13 cellular contexts compared by ENCODE assay signal in genomic region chr17:73625975-73626706, GRCh38. TPM values are rescaled to one million over a fixed set of nuclear protein-coding genes. Genes with fewer than 3 reads are reported as not detected.
A peak's percentile ranks its signal among the peaks of the same experiment; 100 is the strongest.
DNase-seq lines count a peak whose midpoint lies in the region; ATAC-seq, FAIRE-seq and TF ChIP-seq lines count a peak whose summit lies in the region.
"Had no signal": no experiment of that assay in that cellular context is flagged by ENCODE, and none has a peak within 500 bp of the region (broad histone marks: within the 10 kb centered on the region; RNA-seq: fewer than 3 reads in every experiment).

No MANE protein-coding gene starts in this region.

- no peak for TF ChIP-seq POLR2A in H1 (IDR thresholded peaks at IDR 0.05; ENCODE audit: control extremely low read depth in 1 of 2, low read depth in 2 of 2, low read length in 2 of 2)

- ATAC-seq in CD8-positive, alpha-beta T cell = no peak
- no peak for ATAC-seq in HG02642 (IDR thresholded peaks at IDR 0.05; ENCODE audit: poor library complexity, unreplicated experiment)
- ATAC-seq: activated T-cell treated with anti-CD3 and anti-CD28 coated beads, Interleukin-2, amount 50 U/mL, for 4 hours had no signal

- H2BK120ac ChIP-seq in H1 (replicated peaks; ENCODE audit: low read depth, low read length) = no peak overlapping the region

- H3K4me3 Mint-ChIP-seq in CD8-positive, alpha-beta T cell = no peak overlapping the region
- H3K4me3 Mint-ChIP-seq in CD4-positive, alpha-beta memory T cell = no peak overlapping the region
- H3K4me3 Mint-ChIP-seq: activated naive CD8-positive, alpha-beta T cell treated with anti-CD3 and anti-CD28 coated beads, Interleukin-2, amount 10 ng/mL, durations not matched to agents 7 days and 5 days; activated T-cell treated with anti-CD3 and anti-CD28 coated beads, Interleukin-2, amount 50 U/mL, for 4 hours had no signal

- no peak for TF ChIP-seq RAD21 in H1 (IDR thresholded peaks at IDR 0.05 in 1 of 2, conservative IDR thresholded peaks at IDR 0.05 in 1 of 2; ENCODE audit: low read depth in 2 of 2, low read length in 2 of 2)

- intact Hi-C loops in CD8-positive, alpha-beta T cell (cut with DNase I, micrococcal nuclease) = no loop called here
- intact Hi-C loops in CD4-positive, alpha-beta memory T cell (cut with micrococcal nuclease) = no loop called here

- POLR2A ChIA-PET in H1 (lab: Charles Lee; ENCODE audit: partially characterized antibody) = interaction anchor here (1.0 kb wide), 1 partner anchor 9 kb away, joined by 3 read pairs; no protein-coding TSS in a partner anchor
- POLR2A ChIA-PET in CD8-positive, alpha-beta T cell (lab: Charles Lee) = no interaction called here
- POLR2A ChIA-PET in CD4-positive, alpha-beta memory T cell (lab: Charles Lee; ENCODE audit: partially characterized antibody) = no interaction called here

- TF ChIP-seq EP300 in H1 (IDR thresholded peaks at IDR 0.05; ENCODE audit: borderline replicate concordance in 1 of 2, low read depth in 2 of 2, low read length in 2 of 2) = no peak

- no peak overlapping the region for H4K5ac ChIP-seq in H1 (ENCODE audit: insufficient read length, low read depth, low read length)

- H3K9me3 Mint-ChIP-seq in CD8-positive, alpha-beta T cell = no peaks in the 10 kb centered on the region
- peaks cover 0 to 2% (median 0%) of the 10 kb centered on the region in 8 donors for H3K9me3 Mint-ChIP-seq in CD4-positive, alpha-beta memory T cell
- H3K9me3 Mint-ChIP-seq: activated naive CD8-positive, alpha-beta T cell treated with anti-CD3 and anti-CD28 coated beads, Interleukin-2, amount 10 ng/mL, durations not matched to agents 7 days and 5 days; activated T-cell treated with anti-CD3 and anti-CD28 coated beads, Interleukin-2, amount 50 U/mL, for 4 hours had no signal

- H3K4ac ChIP-seq in H1 (replicated peaks; ENCODE audit: insufficient read length, low read depth, low read length) = no peak overlapping the region

- H2BK20ac ChIP-seq in H1 (ENCODE audit: low read length) = no peak overlapping the region

- peak; percentile 36 for DNase-seq in NCI-H446 treated with DMSO at 0.1 percent for 48 hours (lab: John Stamatoyannopoulos, UW)
- DNase-seq in H1 (ENCODE audit: low read depth in 1 of 2, low spot score in 2 of 2) = no peak
- peak; percentile 89 for DNase-seq in left kidney (ENCODE audit: low read depth, low spot score)
- no peak for DNase-seq in CD8-positive, alpha-beta T cell
- DNase-seq in CD4-positive, alpha-beta memory T cell = no peak
- DNase-seq: activated naive CD8-positive, alpha-beta T cell treated with anti-CD3 and anti-CD28 coated beads, Interleukin-2, amount 10 ng/mL, durations not matched to agents 7 days and 5 days; activated T-cell treated with anti-CD3 and anti-CD28 coated beads, Interleukin-2, amount 50 U/mL, for 4 hours; AML-193; stimulated activated CD4-positive, alpha-beta T cell treated with anti-CD3 and anti-CD28 coated beads, Interleukin-15, amount 100 ng/mL, for 24 hours had no signal

- H3K9ac ChIP-seq in H1 (replicated peaks in 1 of 4; ENCODE audit: extremely low read depth in 1 of 4, low read depth in 3 of 4, low read length in 3 of 4) = no peak overlapping the region
- peak overlapping the region in 2 of 3 donors; percentile 13 to 50 for H3K9ac ChIP-seq in skeletal muscle tissue (ENCODE audit: low read depth in 1 of 3, low read length in 3 of 3)

- no peak overlapping the region for H2BK12ac ChIP-seq in H1 (ENCODE audit: low read depth, low read length)

- no peak overlapping the region for H3K23ac ChIP-seq in H1 (ENCODE audit: insufficient read length)

- WGBS in H1 (ENCODE audit: extremely low coverage in 1 of 2, insufficient coverage in 1 of 2, insufficient read length in 1 of 2, insufficient replicate concordance in 2 of 2, low coverage in 1 of 2, low lambda C conversion rate in 2 of 2, missing lambda C conversion rate in 1 of 2), 2 experiments = 88% methylated on average over 13 of the region's 13 CpGs; no CpG with 5 or more reads in 1 of the 2 experiments

- no peak overlapping the region for H3K4me3 ChIP-seq in H1 (ENCODE audit: extremely low read depth in 1 of 4, insufficient read depth in 2 of 4, low read depth in 3 of 4, low read length in 4 of 4)
- peak overlapping the region in 1 of 3 donors; percentile 35 for H3K4me3 ChIP-seq in skeletal muscle tissue (ENCODE audit: low read length in 3 of 3)
- no peak overlapping the region for H3K4me3 ChIP-seq in CD8-positive, alpha-beta T cell (ENCODE audit: low read depth, low read length)
- H3K4me3 ChIP-seq in CD4-positive, alpha-beta memory T cell (ENCODE audit: low read length in 2 of 2) = no peak overlapping the region
- H3K4me3 ChIP-seq: SK-N-MC had no signal

- H2BK15ac ChIP-seq in H1 (ENCODE audit: low read length) = no peak overlapping the region

- H3K23me2 ChIP-seq in H1 (ENCODE audit: low read depth, low read length) = no peaks in the 10 kb centered on the region

- H3K4me1 ChIP-seq in H1 (replicated peaks in 1 of 4; ENCODE audit: control insufficient read depth in 3 of 4, insufficient read depth in 4 of 4, low read length in 3 of 4) (peaks cover 0 to 21% (median 5%) of the 10 kb centered on the region in 4 experiments; a peak in 6 of 7 replicates), skeletal muscle tissue (ENCODE audit: control insufficient read depth in 3 of 3, insufficient read depth in 3 of 3, low read length in 3 of 3) (peaks cover 7 to 10% (median 10%) of the 10 kb centered on the region in 3 donors)
- H3K4me1 ChIP-seq in CD8-positive, alpha-beta T cell (ENCODE audit: insufficient read depth, low read length) = no peaks in the 10 kb centered on the region
- H3K4me1 ChIP-seq in CD4-positive, alpha-beta memory T cell (ENCODE audit: insufficient read depth, low read length) = no peaks in the 10 kb centered on the region

- H3K79me1 ChIP-seq in H1 (ENCODE audit: low read depth, low read length) = no peaks in the 10 kb centered on the region

- H2BK5ac ChIP-seq in H1 (ENCODE audit: low read depth, low read length) = no peak overlapping the region

- no peak overlapping the region for H2AK5ac ChIP-seq in H1 (ENCODE audit: low read depth, low read length)

- H4K91ac ChIP-seq in H1 (replicated peaks; ENCODE audit: insufficient read length, low read length) = no peak overlapping the region

- H3K27me3 ChIP-seq in H1 (replicated peaks in 1 of 4; ENCODE audit: control insufficient read depth in 3 of 4, extremely low read depth in 1 of 4, insufficient read depth in 3 of 4, low read length in 3 of 4) (no peaks in the 10 kb centered on the region), skeletal muscle tissue (ENCODE audit: control insufficient read depth in 3 of 3, insufficient read depth in 3 of 3, low read length in 3 of 3) (peaks cover 0 to 4% (median 0%) of the 10 kb centered on the region in 3 donors)
- no peaks in the 10 kb centered on the region for H3K27me3 ChIP-seq in CD8-positive, alpha-beta T cell (ENCODE audit: insufficient read depth, low read length)
- no peaks in the 10 kb centered on the region for H3K27me3 ChIP-seq in CD4-positive, alpha-beta memory T cell (ENCODE audit: insufficient read depth, low read length)

- no peak overlapping the region for H3K14ac ChIP-seq in H1 (ENCODE audit: insufficient read length)

- H3K56ac ChIP-seq in H1 (replicated peaks; ENCODE audit: insufficient read length, low read depth, low read length) = no peak overlapping the region

- H3K4me1 Mint-ChIP-seq in CD8-positive, alpha-beta T cell (ENCODE audit: low read depth) = peaks cover 6% of the 10 kb centered on the region
- H3K4me1 Mint-ChIP-seq in CD4-positive, alpha-beta memory T cell = no peaks in the 10 kb centered on the region

- no peak overlapping the region for H3K4me2 ChIP-seq in H1 (ENCODE audit: insufficient read depth in 1 of 2, low read depth in 2 of 2, low read length in 2 of 2)

- no peaks in the 10 kb centered on the region for H4K20me1 ChIP-seq in H1 (replicated peaks in 1 of 2; ENCODE audit: control insufficient read depth in 1 of 2, insufficient read depth in 2 of 2, low read length in 2 of 2)

- no peak for TF ChIP-seq CTCF in H1 (IDR thresholded peaks at IDR 0.05; ENCODE audit: control extremely low read depth in 1 of 3, insufficient read depth in 1 of 3, low read depth in 1 of 3, low read length in 3 of 3)
- TF ChIP-seq CTCF in CD8-positive, alpha-beta T cell (IDR thresholded peaks at IDR 0.05) = no peak

- peaks cover 2% of the 10 kb centered on the region for H3K36me3 Mint-ChIP-seq in CD8-positive, alpha-beta T cell
- no peaks in the 10 kb centered on the region for H3K36me3 Mint-ChIP-seq in CD4-positive, alpha-beta memory T cell

- H3K18ac ChIP-seq in H1 (ENCODE audit: extremely low read depth, low read length) = 0 out of 2 replicates have a peak overlapping the region, but pooled peaks have one; percentile 42

- H3K27me3 Mint-ChIP-seq in CD8-positive, alpha-beta T cell (ENCODE audit: low read depth) = no peaks in the 10 kb centered on the region
- H3K27me3 Mint-ChIP-seq in CD4-positive, alpha-beta memory T cell = no peaks in the 10 kb centered on the region
- H3K27me3 Mint-ChIP-seq: activated naive CD8-positive, alpha-beta T cell treated with anti-CD3 and anti-CD28 coated beads, Interleukin-2, amount 10 ng/mL, durations not matched to agents 7 days and 5 days had no signal

- no peak overlapping the region for H4K8ac ChIP-seq in H1 (ENCODE audit: extremely low read depth, insufficient read depth, low read length)

- H3K27ac Mint-ChIP-seq in CD8-positive, alpha-beta T cell = no peak overlapping the region
- H3K27ac Mint-ChIP-seq in CD4-positive, alpha-beta memory T cell = no peak overlapping the region
- H3K27ac Mint-ChIP-seq: activated naive CD8-positive, alpha-beta T cell treated with anti-CD3 and anti-CD28 coated beads, Interleukin-2, amount 10 ng/mL, durations not matched to agents 7 days and 5 days had no signal

- H3K9me3 ChIP-seq in H1 (ENCODE audit: insufficient read depth in 2 of 2, low read depth in 1 of 2, low read length in 1 of 2) = 0 out of 4 replicates have a peak, but pooled peaks cover 0 to 4% of the 10 kb centered on the region in 2 experiments
- H3K9me3 ChIP-seq in skeletal muscle tissue (ENCODE audit: control insufficient read depth in 3 of 3, low read length in 3 of 3) = no peaks in the 10 kb centered on the region
- H3K9me3 ChIP-seq in CD8-positive, alpha-beta T cell (ENCODE audit: low read length) = no peaks in the 10 kb centered on the region
- H3K9me3 ChIP-seq in CD4-positive, alpha-beta memory T cell (ENCODE audit: control insufficient read depth in 1 of 2, low read length in 2 of 2) = no peaks in the 10 kb centered on the region

- H3K36me3 ChIP-seq in H1 (ENCODE audit: control insufficient read depth in 2 of 4, insufficient read depth in 4 of 4, low read length in 3 of 4) (no peaks in the 10 kb centered on the region), skeletal muscle tissue (ENCODE audit: control insufficient read depth in 3 of 3, insufficient read depth in 3 of 3, low read length in 3 of 3) (no peaks in the 10 kb centered on the region)
- no peaks in the 10 kb centered on the region for H3K36me3 ChIP-seq in CD8-positive, alpha-beta T cell (ENCODE audit: insufficient read depth, low read length)
- H3K36me3 ChIP-seq in CD4-positive, alpha-beta memory T cell (ENCODE audit: insufficient read depth, low read length) = no peaks in the 10 kb centered on the region

- CTCF ChIA-PET in H1 (lab: Charles Lee; ENCODE audit: partially characterized antibody) = interaction anchor here (0.9 to 1.9 kb wide), 8 partner anchors 10 to 215 kb away, joined by 3 to 6 read pairs (median 4); no protein-coding TSS in a partner anchor
- CTCF ChIA-PET in CD8-positive, alpha-beta T cell (lab: Charles Lee) = no interaction called here
- CTCF ChIA-PET in CD4-positive, alpha-beta memory T cell (lab: Charles Lee; ENCODE audit: partially characterized antibody) = no interaction called here

- no peak for FAIRE-seq in H1 (lab: Jason Lieb, UNC)
- FAIRE-seq: TTC549 had no signal

- no peak overlapping the region for H2AFZ ChIP-seq in H1 (ENCODE audit: low read length)

- H3K27ac ChIP-seq in H1 (ENCODE audit: low read depth, low read length) (no peak overlapping the region), skeletal muscle tissue (ENCODE audit: low read depth, low read length) (peak overlapping the region; percentile 44)
- H3K27ac ChIP-seq in CD8-positive, alpha-beta T cell (ENCODE audit: low read depth, low read length) = no peak overlapping the region
- no peak overlapping the region for H3K27ac ChIP-seq in CD4-positive, alpha-beta memory T cell (ENCODE audit: low read depth, low read length)
- H3K27ac ChIP-seq: SK-N-MC had no signal

- H3K79me2 ChIP-seq in H1 (ENCODE audit: control insufficient read depth in 1 of 2, insufficient read depth in 2 of 2, low read length in 2 of 2) = no peaks in the 10 kb centered on the region

RNA-seq across cellular contexts. Expression of gene SDK2, which starts 18.1 kb away (rescaled TPM):
- total RNA-seq in H1 (2021; fragmentation: NEBNext Ultra II Directional; extraction: Animal tissue kit (Norgen Biotek cat#: 25700)) = 3.6 and 3.9 TPM in 2 replicates
- polyA plus RNA-seq in H1 (2011; rRNA removed) = 4.1 and 5.9 TPM in 2 replicates
- 2.3 TPM for polyA plus RNA-seq in H1 (2011; cell fraction: cytosol; rRNA removed)
- 7.3 TPM for polyA plus RNA-seq in H1 (2011; cell fraction: nucleus; rRNA removed)
- polyA plus RNA-seq in H1 (2012, experiment 1 of 2) = 5.5 to 10.2 TPM (median 7.5 TPM) in 4 replicates
- 3.6 TPM for polyA plus RNA-seq in H1 (2012, experiment 2 of 2)
- 2.6 TPM for polyA plus RNA-seq in H1 (2013, experiment 1 of 2)
- polyA plus RNA-seq in H1 (2013, experiment 2 of 2) = 2.0 TPM
- 6.8 and 8.4 TPM in 2 replicates for polyA minus RNA-seq in H1 (2011; rRNA and poly(A)+ RNA removed)
- polyA minus RNA-seq in H1 (2011; cell fraction: cytosol; rRNA and poly(A)+ RNA removed) = 10.9 TPM
- 13.8 TPM for polyA minus RNA-seq in H1 (2011; cell fraction: nucleus; rRNA and poly(A)+ RNA removed)
- total RNA-seq in skeletal muscle tissue = 11.0 TPM
- total RNA-seq in CD8-positive, alpha-beta T cell = 10 to 100 TPM; 10.0 to 10.2 TPM
- 1 to 10 TPM; 2.2 to 2.9 TPM for total RNA-seq in CD4-positive, alpha-beta memory T cell
- polyA plus RNA-seq in CD4-positive, alpha-beta memory T cell = under 1 TPM in 1 of 2 donors, not detected in 1; 0.49 TPM

Comparison
In these comparisons a context has a peak if more than half of its experiments do, and no peak if none do; other contexts are left out.
1. DNase-seq: peak in NCI-H446 treated with DMSO at 0.1 percent for 48 hours (single experiment) and left kidney (single experiment); none in H1 (0 of 2), CD8-positive, alpha-beta T cell (0 of 7) and CD4-positive, alpha-beta memory T cell (0 of 5).
2. H3K9ac ChIP-seq: peak in skeletal muscle tissue (2 of 3); none in H1 (0 of 4).